ENCODE assay signal across 24 cellular contexts in genomic region chr6:47854996-47855395, GRCh38.
DNase-seq lines count a peak whose midpoint lies in the region; ATAC-seq and TF ChIP-seq lines count a peak whose summit lies in the region.
"Had no signal": no experiment of that assay in that cellular context is flagged by ENCODE, and none has a peak within 500 bp of the region (broad histone marks: within the 10 kb centered on the region; RNA-seq: fewer than 3 reads in every experiment).

No MANE protein-coding gene starts in this region.

- no peak overlapping the region for H3K4me3 ChIP-seq in epithelial cell of esophagus (ENCODE audit: low read length)
- no peak overlapping the region for H3K4me3 ChIP-seq in mucosa of descending colon
- H3K4me3 ChIP-seq: PC-9, SJCRH30 had no signal

- H3K27ac Mint-ChIP-seq in activated CD4-positive, alpha-beta T cell treated with anti-CD3 and anti-CD28 coated beads for 36 hours = no peak overlapping the region
- H3K27ac Mint-ChIP-seq: CD14-positive monocyte; CD8-positive, alpha-beta memory T cell had no signal

- no peaks in the 10 kb centered on the region for H3K4me1 ChIP-seq in mucosa of descending colon (ENCODE audit: low read depth)
- H3K4me1 ChIP-seq: BE2C, SJCRH30 had no signal

- TF ChIP-seq CTCF in epithelial cell of esophagus (IDR thresholded peaks at IDR 0.05; ENCODE audit: insufficient read depth, low read depth, low read length, missing control alignments) (no peak), mucosa of descending colon (IDR thresholded peaks at IDR 0.05) (no peak)

- H3K4me3 Mint-ChIP-seq in activated CD4-positive, alpha-beta T cell treated with anti-CD3 and anti-CD28 coated beads for 36 hours = no peak overlapping the region
- H3K4me3 Mint-ChIP-seq: CD14-positive monocyte; CD8-positive, alpha-beta memory T cell had no signal

- CTCF ChIA-PET in activated CD4-positive, alpha-beta T cell treated with anti-CD3 and anti-CD28 coated beads for 36 hours (lab: Charles Lee) = no interaction called here

- H3K27me3 Mint-ChIP-seq in activated CD4-positive, alpha-beta T cell treated with anti-CD3 and anti-CD28 coated beads for 36 hours = peaks cover 9% of the 10 kb centered on the region

- no peaks in the 10 kb centered on the region for H3K4me1 Mint-ChIP-seq in activated CD4-positive, alpha-beta T cell treated with anti-CD3 and anti-CD28 coated beads for 36 hours
- H3K4me1 Mint-ChIP-seq: CD14-positive monocyte; CD8-positive, alpha-beta memory T cell had no signal

- intact Hi-C loops in mucosa of descending colon (cut with DNase I, micrococcal nuclease) = no loop called here
- intact Hi-C loops in activated CD4-positive, alpha-beta T cell treated with anti-CD3 and anti-CD28 coated beads for 36 hours (cut with DNase I, micrococcal nuclease) = no loop called here

- ATAC-seq in mucosa of descending colon = no peak
- no peak for ATAC-seq in activated CD4-positive, alpha-beta T cell treated with anti-CD3 and anti-CD28 coated beads for 36 hours
- ATAC-seq: HepG2, Right ventricle myocardium inferior, SK-N-SH treated with all-trans-retinoic acid at 6 μM for 48 hours had no signal

- H3K9me3 ChIP-seq in mucosa of descending colon = no peaks in the 10 kb centered on the region
- H3K9me3 ChIP-seq: BE2C, SJCRH30 had no signal

- POLR2A ChIA-PET in activated CD4-positive, alpha-beta T cell treated with anti-CD3 and anti-CD28 coated beads for 36 hours (lab: Charles Lee) = no interaction called here

- peak; percentile 7 for DNase-seq in DMS153 (lab: John Stamatoyannopoulos, UW)
- no peak for DNase-seq in DMS153 treated with DMSO at 0.1 percent for 48 hours (lab: John Stamatoyannopoulos, UW; ENCODE audit: unreplicated experiment)
- DNase-seq in NCI-H146 treated with DMSO at 0.1 percent for 48 hours (lab: John Stamatoyannopoulos, UW; ENCODE audit: unreplicated experiment) = peak; percentile 89
- DNase-seq in NCI-H69 (lab: John Stamatoyannopoulos, UW) = peak; percentile 77
- peak; percentile 80 for DNase-seq in epithelial cell of esophagus (ENCODE audit: low read depth)
- DNase-seq in dermis blood vessel endothelial cell = no peak
- DNase-seq in mucosa of descending colon = no peak
- no peak for DNase-seq in activated CD4-positive, alpha-beta T cell treated with anti-CD3 and anti-CD28 coated beads for 36 hours
- DNase-seq: ACHN; BE2C; CD8-positive, alpha-beta memory T cell; DMS 273 treated with DMSO at 0.1 percent for 48 hours; DND-41; Karpas-422; NCI-H1694 treated with DMSO at 0.1 percent for 48 hours; NCI-H2081 treated with DMSO at 0.1 percent for 48 hours; NCI-H446; NCI-H774; PC-9; SJCRH30 had no signal

- no peaks in the 10 kb centered on the region for H3K9me3 Mint-ChIP-seq in activated CD4-positive, alpha-beta T cell treated with anti-CD3 and anti-CD28 coated beads for 36 hours (ENCODE audit: low read depth)
- H3K9me3 Mint-ChIP-seq: CD14-positive monocyte; CD8-positive, alpha-beta memory T cell had no signal

- H3K36me3 ChIP-seq in mucosa of descending colon (ENCODE audit: low read depth) = no peaks in the 10 kb centered on the region
- H3K36me3 ChIP-seq: BE2C, SJCRH30 had no signal

- no peaks in the 10 kb centered on the region for H3K36me3 Mint-ChIP-seq in activated CD4-positive, alpha-beta T cell treated with anti-CD3 and anti-CD28 coated beads for 36 hours (ENCODE audit: low read depth)
- H3K36me3 Mint-ChIP-seq: CD14-positive monocyte; CD8-positive, alpha-beta memory T cell had no signal

Comparison
In these comparisons a context has a peak if more than half of its experiments do, and no peak if none do; other contexts are left out.
1. DNase-seq: peak in DMS153 (single experiment), NCI-H146 treated with DMSO at 0.1 percent for 48 hours (single experiment), NCI-H69 (single experiment) and epithelial cell of esophagus (single experiment); none in DMS153 treated with DMSO at 0.1 percent for 48 hours (single experiment), dermis blood vessel endothelial cell (single experiment), mucosa of descending colon (0 of 3) and activated CD4-positive, alpha-beta T cell treated with anti-CD3 and anti-CD28 coated beads for 36 hours (single experiment).